12 cellular contexts compared by ENCODE assay signal in genomic region chr9:89482056-89482784, GRCh38. TPM values are rescaled to one million over a fixed set of nuclear protein-coding genes. Genes with fewer than 3 reads are reported as not detected.
DNase-seq lines count a peak whose midpoint lies in the region; ATAC-seq and TF ChIP-seq lines count a peak whose summit lies in the region.
"Had no signal": no experiment of that assay in that cellular context is flagged by ENCODE, and none has a peak within 500 bp of the region (broad histone marks: within the 10 kb centered on the region; RNA-seq: fewer than 3 reads in every experiment).

No MANE protein-coding gene starts in this region.

- peaks cover 53 to 75% (median 67%) of the 10 kb centered on the region in 10 experiments for H3K4me1 ChIP-seq in BLaER1 treated with 17β-estradiol and CSF1 and Interleukin-3, amounts not matched to agents 10 nM and 100 nM
- H3K4me1 ChIP-seq in NT2/D1 (ENCODE audit: insufficient read depth, insufficient read length) (peaks cover 5% of the 10 kb centered on the region), SJCRH30 (no peaks in the 10 kb centered on the region)

- DNase-seq in NT2/D1 (ENCODE audit: low read depth, low spot score): no peak
- no peak for DNase-seq in SJCRH30
- DNase-seq in stimulated activated CD4-positive, alpha-beta T cell treated with anti-CD3 and anti-CD28 coated beads, Interleukin-2, amount 100 ng/mL, for 24 hours: no peak
- DNase-seq: activated CD4-positive, alpha-beta T cell treated with anti-CD3 and anti-CD28 coated beads for 48 hours; NCI-H524 treated with DMSO at 0.1 percent for 48 hours had no signal

- no peaks in the 10 kb centered on the region for H3K27me3 ChIP-seq in BLaER1 treated with 17β-estradiol and CSF1 and Interleukin-3, amounts not matched to agents 10 nM and 100 nM
- H3K27me3 ChIP-seq in NT2/D1 (ENCODE audit: insufficient read depth, insufficient read length) (no peaks in the 10 kb centered on the region), SJCRH30 (0 out of 2 replicates have a peak, but pooled peaks cover 13% of the 10 kb centered on the region)

- H3K4me3 Mint-ChIP-seq in brain (peak overlapping the region in 3 of 5 experiments; percentile 22 to 49 (median 34)), nephron (no peak overlapping the region)

- H3K4me1 Mint-ChIP-seq in brain (peaks cover 46% of the 10 kb centered on the region), nephron (peaks cover 46% of the 10 kb centered on the region)

- H3K36me3 Mint-ChIP-seq in brain: peaks cover 36% of the 10 kb centered on the region
- H3K36me3 Mint-ChIP-seq in nephron (ENCODE audit: low read depth): peaks cover 18% of the 10 kb centered on the region

- H4K20me1 ChIP-seq in BLaER1 treated with 17β-estradiol and CSF1 and Interleukin-3, amounts not matched to agents 10 nM and 100 nM: peaks cover 0 to 40% (median 10%) of the 10 kb centered on the region in 11 experiments; a peak in 9 of 22 replicates

- peaks cover 0 to 37% (median 14%) of the 10 kb centered on the region in 11 experiments; a peak in 15 of 22 replicates for H3K36me3 ChIP-seq in BLaER1 treated with 17β-estradiol and CSF1 and Interleukin-3, amounts not matched to agents 10 nM and 100 nM
- H3K36me3 ChIP-seq in NT2/D1 (ENCODE audit: insufficient read depth, insufficient read length, low read length) (no peaks in the 10 kb centered on the region), SJCRH30 (no peaks in the 10 kb centered on the region)

- H3K27ac Mint-ChIP-seq in brain (peak overlapping the region; percentile 58 to 95 (median 89)), nephron (peak overlapping the region; percentile 62 to 69 (median 67))

- H3K27ac ChIP-seq in BLaER1 treated with 17β-estradiol and CSF1 and Interleukin-3, amounts not matched to agents 10 nM and 100 nM: peak overlapping the region in 3 of 11 experiments; percentile 21 to 32 (median 29); a peak in 5 of 22 replicates
- H3K27ac ChIP-seq in SJCRH30: no peak overlapping the region
- H3K27ac ChIP-seq: C4-2B had no signal

- peak overlapping the region; percentile 5 to 95 (median 88); a peak in 17 of 22 replicates for H3K4me2 ChIP-seq in BLaER1 treated with 17β-estradiol and CSF1 and Interleukin-3, amounts not matched to agents 10 nM and 100 nM

- peaks cover 15 to 33% (median 20%) of the 10 kb centered on the region in 11 experiments for H3K9me3 ChIP-seq in BLaER1 treated with 17β-estradiol and CSF1 and Interleukin-3, amounts not matched to agents 10 nM and 100 nM (replicated peaks in 1 of 11)
- H3K9me3 ChIP-seq in NT2/D1 (ENCODE audit: insufficient read depth, low read length) (peaks cover 4% of the 10 kb centered on the region; the same call in 1 of the 2 replicates), SJCRH30 (replicated peaks) (0 out of 2 replicates have a peak, but pooled peaks cover 3% of the 10 kb centered on the region)

- H3K4me3 ChIP-seq in BLaER1 treated with 17β-estradiol and CSF1 and Interleukin-3, amounts not matched to agents 10 nM and 100 nM: no peak overlapping the region
- H3K4me3 ChIP-seq in NT2/D1 (ENCODE audit: insufficient read length, low read depth) (no peak overlapping the region), SJCRH30 (no peak overlapping the region)
- H3K4me3 ChIP-seq: skin epidermis had no signal

- TF ChIP-seq CTCF in brain (conservative IDR thresholded peaks at IDR 0.05): no peak
- no peak for TF ChIP-seq CTCF in nephron (IDR thresholded peaks at IDR 0.05; ENCODE audit: unreplicated experiment in 3 of 3)

- peaks cover 1 to 14% (median 8%) of the 10 kb centered on the region in 5 experiments for H3K9me3 Mint-ChIP-seq in brain
- H3K9me3 Mint-ChIP-seq in nephron: peaks cover 7% of the 10 kb centered on the region

- peaks cover 3% of the 10 kb centered on the region for H3K27me3 Mint-ChIP-seq in brain
- no peaks in the 10 kb centered on the region for H3K27me3 Mint-ChIP-seq in nephron (ENCODE audit: low read depth)

- peak overlapping the region in 1 of 11 experiments; percentile 24; a peak in 1 of 22 replicates for H3K9ac ChIP-seq in BLaER1 treated with 17β-estradiol and CSF1 and Interleukin-3, amounts not matched to agents 10 nM and 100 nM
- H3K9ac ChIP-seq in NT2/D1 (ENCODE audit: insufficient read length, low read depth): peak overlapping the region; percentile 34

- no peak for ATAC-seq in GM19467 (IDR thresholded peaks at IDR 0.05; ENCODE audit: unreplicated experiment)
- ATAC-seq in HG03565 (IDR thresholded peaks at IDR 0.05; ENCODE audit: unreplicated experiment): no peak

RNA-seq across cellular contexts. Expression of gene SEMA4D, which starts 15.7 kb away (rescaled TPM):
- 91.5 TPM for polyA plus RNA-seq in brain (ENCODE audit: insufficient read depth, low read depth, low replicate concordance)
- total RNA-seq in SJCRH30 (2014; rRNA removed; shearing (Covaris generic)): 0.08 TPM in 1 of 2 replicates, not detected in the other

Comparison
In these comparisons a context has a peak if more than half of its experiments do, and no peak if none do; other contexts are left out.
1. H3K4me3 Mint-ChIP-seq: peak in brain (3 of 5); none in nephron (0 of 3).